9 cellular contexts compared by ENCODE assay signal in genomic region chr1:145891143-145891542, GRCh38. TPM values are rescaled to one million over a fixed set of nuclear protein-coding genes. Genes with fewer than 3 reads are reported as not detected.
DNase-seq lines count a peak whose midpoint lies in the region; ATAC-seq, FAIRE-seq and TF ChIP-seq lines count a peak whose summit lies in the region.
"Had no signal": no experiment of that assay in that cellular context is flagged by ENCODE, and none has a peak within 500 bp of the region (broad histone marks: within the 10 kb centered on the region; RNA-seq: fewer than 3 reads in every experiment).

No MANE protein-coding gene starts in this region.

- peaks cover 42% of the 10 kb centered on the region for H3K4me1 ChIP-seq in A549
- H3K4me1 ChIP-seq in H1 (replicated peaks in 1 of 4; ENCODE audit: control insufficient read depth in 3 of 4, insufficient read depth in 4 of 4, low read length in 3 of 4): peaks cover 0 to 6% (median 4%) of the 10 kb centered on the region in 4 experiments; a peak in 4 of 7 replicates
- H3K4me1 ChIP-seq in neuronal stem cell (ENCODE audit: control insufficient read depth in 2 of 2, insufficient read depth in 1 of 2, low read depth in 1 of 2, low read length in 2 of 2): peaks cover 5 to 8% of the 10 kb centered on the region in 2 donors

- H3K4me3 ChIP-seq in A549 (no peak overlapping the region), H1 (ENCODE audit: extremely low read depth in 1 of 4, insufficient read depth in 2 of 4, low read depth in 3 of 4, low read length in 4 of 4) (no peak overlapping the region), neuronal stem cell (ENCODE audit: low read length in 2 of 2) (no peak overlapping the region)

- CTCF ChIA-PET in A549 (lab: Yijun Ruan, JAX) (interaction anchor here (0.6 to 11.2 kb wide), 38 partner anchors 10 to 148 kb away, joined by 3 to 429 read pairs (median 9); partner anchors contain the start of genes ANKRD34A, HJV, ITGA10 and LIX1L), H1 (lab: Charles Lee; ENCODE audit: partially characterized antibody) (interaction anchor here (0.7 to 8.7 kb wide), 36 partner anchors 8 to 145 kb away, joined by 3 to 146 read pairs (median 8); partner anchors contain the start of genes ANKRD34A, ITGA10, LIX1L and NUDT17)

- H3K4me2 ChIP-seq in A549: peak overlapping the region; percentile 76
- H3K4me2 ChIP-seq in H1 (ENCODE audit: insufficient read depth in 1 of 2, low read depth in 2 of 2, low read length in 2 of 2): no peak overlapping the region
- H3K4me2 ChIP-seq in neuronal stem cell (ENCODE audit: insufficient read depth, low read length, poor library complexity, severe bottlenecking): no peak overlapping the region

- TF ChIP-seq CTCF in A549 (IDR thresholded peaks at IDR 0.05) (no peak), H1 (IDR thresholded peaks at IDR 0.05; ENCODE audit: control extremely low read depth in 1 of 3, insufficient read depth in 1 of 3, low read depth in 1 of 3, low read length in 3 of 3) (no peak)

- no peak overlapping the region for H2AK5ac ChIP-seq in H1 (ENCODE audit: low read depth, low read length)
- no peak overlapping the region for H2AK5ac ChIP-seq in neuronal stem cell (ENCODE audit: low read depth, low read length)

- no peak overlapping the region for H4K5ac ChIP-seq in H1 (ENCODE audit: insufficient read length, low read depth, low read length)

- no peak overlapping the region for H3K4ac ChIP-seq in H1 (replicated peaks; ENCODE audit: insufficient read length, low read depth, low read length)
- no peak overlapping the region for H3K4ac ChIP-seq in neuronal stem cell (ENCODE audit: low read length)

- H3K23ac ChIP-seq in H1 (ENCODE audit: insufficient read length) (no peak overlapping the region), neuronal stem cell (ENCODE audit: low read depth, low read length, poor library complexity) (no peak overlapping the region)

- H4K8ac ChIP-seq in H1 (ENCODE audit: extremely low read depth, insufficient read depth, low read length): no peak overlapping the region
- H4K8ac ChIP-seq in neuronal stem cell (ENCODE audit: low read depth, low read length): no peak overlapping the region

- H3K79me1 ChIP-seq in H1 (ENCODE audit: low read depth, low read length): no peaks in the 10 kb centered on the region
- no peaks in the 10 kb centered on the region for H3K79me1 ChIP-seq in neuronal stem cell (ENCODE audit: low read depth, low read length)

- H4K91ac ChIP-seq in H1 (replicated peaks; ENCODE audit: insufficient read length, low read length) (no peak overlapping the region), neuronal stem cell (ENCODE audit: low read depth, low read length, poor library complexity) (no peak overlapping the region)

- H3K23me2 ChIP-seq in H1 (ENCODE audit: low read depth, low read length): 0 out of 2 replicates have a peak, but pooled peaks cover 2% of the 10 kb centered on the region

- H2BK120ac ChIP-seq in H1 (replicated peaks; ENCODE audit: low read depth, low read length): no peak overlapping the region
- H2BK120ac ChIP-seq in neuronal stem cell (ENCODE audit: low read depth, low read length): no peak overlapping the region

- no peak overlapping the region for H2AFZ ChIP-seq in H1 (ENCODE audit: low read length)
- peak overlapping the region; percentile 87 for H2AFZ ChIP-seq in neuronal stem cell (ENCODE audit: low read length)

- WGBS in A549 (ENCODE audit: missing lambda C conversion rate): 10% methylated on average over 1 of the region's 1 CpG
- 73% methylated on average over 1 of the region's 1 CpG; no CpG with 5 or more reads in 1 of the 2 experiments for WGBS in H1 (ENCODE audit: extremely low coverage in 1 of 2, insufficient coverage in 1 of 2, insufficient read length in 1 of 2, insufficient replicate concordance in 2 of 2, low coverage in 1 of 2, low lambda C conversion rate in 2 of 2, missing lambda C conversion rate in 1 of 2), 2 experiments
- WGBS in neuronal stem cell (ENCODE audit: extremely low coverage in 2 of 2, insufficient read length in 2 of 2, insufficient replicate concordance in 1 of 2), 2 donors: no CpG with 5 or more reads among the region's 1 CpG

- POLR2A ChIA-PET in A549 (lab: Yijun Ruan, JAX): interaction anchor here (1.0 to 2.7 kb wide), 7 partner anchors 27 to 73 kb away, joined by 4 to 28 read pairs (median 8); partner anchors contain the start of genes ANKRD34A, NUDT17, PEX11B and PIAS3
- POLR2A ChIA-PET in H1 (lab: Charles Lee; ENCODE audit: partially characterized antibody): interaction anchor here (1.0 to 2.1 kb wide), 4 partner anchors 10 to 161 kb away, joined by 3 to 8 read pairs (median 4); partner anchors contain the start of gene NUDT17

- no peaks in the 10 kb centered on the region for H3K79me2 ChIP-seq in H1 (ENCODE audit: control insufficient read depth in 1 of 2, insufficient read depth in 2 of 2, low read length in 2 of 2)

- H2BK20ac ChIP-seq in H1 (ENCODE audit: low read length): no peak overlapping the region

- H3K56ac ChIP-seq in H1 (replicated peaks; ENCODE audit: insufficient read length, low read depth, low read length): no peak overlapping the region

- H3K27ac ChIP-seq in A549: peak overlapping the region; percentile 88 to 91
- no peak overlapping the region for H3K27ac ChIP-seq in H1 (ENCODE audit: low read depth, low read length)
- no peak overlapping the region for H3K27ac ChIP-seq in neuronal stem cell (replicated peaks; ENCODE audit: low read length)

- no peaks in the 10 kb centered on the region for H3K36me3 ChIP-seq in H1 (ENCODE audit: control insufficient read depth in 2 of 4, insufficient read depth in 4 of 4, low read length in 3 of 4)
- H3K36me3 ChIP-seq in neuronal stem cell (replicated peaks in 1 of 2; ENCODE audit: control insufficient read depth in 2 of 2, insufficient read depth in 2 of 2, low read length in 2 of 2): no peaks in the 10 kb centered on the region
- H3K36me3 ChIP-seq: BE2C had no signal

- no peaks in the 10 kb centered on the region for H3K27me3 ChIP-seq in H1 (replicated peaks in 1 of 4; ENCODE audit: control insufficient read depth in 3 of 4, extremely low read depth in 1 of 4, insufficient read depth in 3 of 4, low read length in 3 of 4)
- H3K27me3 ChIP-seq in neuronal stem cell (ENCODE audit: control insufficient read depth in 3 of 3, insufficient read depth in 3 of 3, low read depth in 1 of 3, low read length in 3 of 3): peaks cover 0 to 17% (median 3%) of the 10 kb centered on the region in 3 experiments
- H3K27me3 ChIP-seq: BE2C had no signal

- no peak for FAIRE-seq in A549 (lab: Jason Lieb, UNC)
- FAIRE-seq in H1 (lab: Jason Lieb, UNC): no peak

- 0 out of 2 replicates have a peak overlapping the region, but pooled peaks have one; percentile 81 for H2BK15ac ChIP-seq in H1 (ENCODE audit: low read length)
- H2BK15ac ChIP-seq in neuronal stem cell (ENCODE audit: low read length): no peak overlapping the region

- H4K20me1 ChIP-seq in H1 (replicated peaks in 1 of 2; ENCODE audit: control insufficient read depth in 1 of 2, insufficient read depth in 2 of 2, low read length in 2 of 2): no peaks in the 10 kb centered on the region

- TF ChIP-seq RAD21 in A549 (conservative IDR thresholded peaks at IDR 0.05 in 1 of 2, IDR thresholded peaks at IDR 0.05 in 1 of 2): no peak
- no peak for TF ChIP-seq RAD21 in H1 (IDR thresholded peaks at IDR 0.05 in 1 of 2, conservative IDR thresholded peaks at IDR 0.05 in 1 of 2; ENCODE audit: low read depth in 2 of 2, low read length in 2 of 2)

- DNase-seq in A549 (ENCODE audit: low read depth in 1 of 2, low spot score in 1 of 2) (no peak), NCI-H2196 treated with DMSO at 0.1 percent for 48 hours (lab: John Stamatoyannopoulos, UW; ENCODE audit: unreplicated experiment) (peak; percentile 35), H1 (ENCODE audit: low read depth in 1 of 2, low spot score in 2 of 2) (no peak), neuronal stem cell (ENCODE audit: low spot score) (no peak), NCI-H226 (no peak), cerebellar cortex (ENCODE audit: low spot score) (no peak)

- TF ChIP-seq POLR2A in A549 (IDR thresholded peaks at IDR 0.05; ENCODE audit: low read length) (no peak), H1 (IDR thresholded peaks at IDR 0.05; ENCODE audit: control extremely low read depth in 1 of 2, low read depth in 2 of 2, low read length in 2 of 2) (no peak)

- no peak overlapping the region for H3K14ac ChIP-seq in H1 (ENCODE audit: insufficient read length)
- H3K14ac ChIP-seq in neuronal stem cell (ENCODE audit: low read length): no peak overlapping the region

- H2BK5ac ChIP-seq in H1 (ENCODE audit: low read depth, low read length) (no peak overlapping the region), neuronal stem cell (ENCODE audit: low read length) (no peak overlapping the region)

- no peaks in the 10 kb centered on the region for H3K9me3 ChIP-seq in A549
- no peaks in the 10 kb centered on the region for H3K9me3 ChIP-seq in H1 (ENCODE audit: insufficient read depth in 2 of 2, low read depth in 1 of 2, low read length in 1 of 2)
- H3K9me3 ChIP-seq in neuronal stem cell (replicated peaks in 1 of 2; ENCODE audit: control insufficient read depth in 2 of 2, insufficient read depth in 1 of 2, low read depth in 1 of 2, low read length in 2 of 2): no peaks in the 10 kb centered on the region
- H3K9me3 ChIP-seq: BE2C had no signal

- H2BK12ac ChIP-seq in H1 (ENCODE audit: low read depth, low read length) (no peak overlapping the region), neuronal stem cell (ENCODE audit: low read length) (no peak overlapping the region)

- TF ChIP-seq EP300 in A549 (IDR thresholded peaks at IDR 0.05) (no peak), H1 (IDR thresholded peaks at IDR 0.05; ENCODE audit: borderline replicate concordance in 1 of 2, low read depth in 2 of 2, low read length in 2 of 2) (no peak)

- ATAC-seq in A549 (no peak), GM18870 (IDR thresholded peaks at IDR 0.05; ENCODE audit: unreplicated experiment) (no peak), GM19397 (IDR thresholded peaks at IDR 0.05; ENCODE audit: unreplicated experiment) (no peak)

- H3K9ac ChIP-seq in H1 (replicated peaks in 1 of 4; ENCODE audit: extremely low read depth in 1 of 4, low read depth in 3 of 4, low read length in 3 of 4): no peak overlapping the region
- H3K9ac ChIP-seq in neuronal stem cell (ENCODE audit: low read depth, low read length, poor library complexity): no peak overlapping the region

- H3K18ac ChIP-seq in H1 (ENCODE audit: extremely low read depth, low read length) (no peak overlapping the region), neuronal stem cell (ENCODE audit: low read length) (no peak overlapping the region)

RNA-seq across cellular contexts. Expression of gene ANKRD35, which starts 5.5 kb away (rescaled TPM):
- polyA plus RNA-seq in A549 (2011; rRNA removed) (not detected in 2 replicates), A549 (2017; fragmentation: RNase III; extraction: RNeasy Plus Mini Kit Qiagen cat#74134 plus additional on column Dnase treatment) (not detected in 3 replicates), H1 (2011; rRNA removed) (1.4 and 1.6 TPM in 2 replicates)
- polyA plus RNA-seq in A549 (2012; cell fraction: cytosol; rRNA removed): not detected in 2 replicates
- polyA plus RNA-seq in A549 (2012; cell fraction: nucleus; rRNA removed): not detected in 2 replicates
- not detected in 2 replicates for polyA minus RNA-seq in A549 (2011; rRNA and poly(A)+ RNA removed)
- 2.2 and 3.0 TPM in 2 replicates for total RNA-seq in H1 (2021; fragmentation: NEBNext Ultra II Directional; extraction: Animal tissue kit (Norgen Biotek cat#: 25700))
- polyA plus RNA-seq in H1 (2011; cell fraction: cytosol; rRNA removed): 2.3 TPM
- 1.1 TPM for polyA plus RNA-seq in H1 (2011; cell fraction: nucleus; rRNA removed)
- 2.7 to 4.6 TPM (median 3.3 TPM) in 4 replicates for polyA plus RNA-seq in H1 (2012, experiment 1 of 2)
- 1.1 TPM for polyA plus RNA-seq in H1 (2012, experiment 2 of 2)
- 1.5 TPM for polyA plus RNA-seq in H1 (2013, experiment 1 of 2)
- polyA plus RNA-seq in H1 (2013, experiment 2 of 2): 1.2 TPM
- polyA minus RNA-seq in H1 (2011; rRNA and poly(A)+ RNA removed): 0.28 and 0.54 TPM in 2 replicates
- 1.5 TPM for polyA minus RNA-seq in H1 (2011; cell fraction: cytosol; rRNA and poly(A)+ RNA removed)
- polyA minus RNA-seq in H1 (2011; cell fraction: nucleus; rRNA and poly(A)+ RNA removed): 0.90 TPM
- polyA plus RNA-seq in neuronal stem cell (2013, experiment 1 of 2): 2.1 TPM
- 2.2 TPM for polyA plus RNA-seq in neuronal stem cell (2013, experiment 2 of 2)

RNA-seq across cellular contexts. Expression of gene ITGA10, which starts 18.7 kb away (rescaled TPM):
- polyA plus RNA-seq in A549 (2011; rRNA removed) (0.68 and 1.1 TPM in 2 replicates), A549 (2017; fragmentation: RNase III; extraction: RNeasy Plus Mini Kit Qiagen cat#74134 plus additional on column Dnase treatment) (0.62 to 1.2 TPM (median 1.1 TPM) in 3 replicates), H1 (2011; rRNA removed) (0.09 and 0.11 TPM in 2 replicates)
- polyA plus RNA-seq in A549 (2012; cell fraction: cytosol; rRNA removed): 0.17 and 0.19 TPM in 2 replicates
- 0.80 and 1.0 TPM in 2 replicates for polyA plus RNA-seq in A549 (2012; cell fraction: nucleus; rRNA removed)
- 0.58 and 1.1 TPM in 2 replicates for polyA minus RNA-seq in A549 (2011; rRNA and poly(A)+ RNA removed)
- 0.45 and 0.48 TPM in 2 replicates for total RNA-seq in H1 (2021; fragmentation: NEBNext Ultra II Directional; extraction: Animal tissue kit (Norgen Biotek cat#: 25700))
- 0.10 TPM for polyA plus RNA-seq in H1 (2011; cell fraction: cytosol; rRNA removed)
- 0.19 TPM for polyA plus RNA-seq in H1 (2011; cell fraction: nucleus; rRNA removed)
- polyA plus RNA-seq in H1 (2012, experiment 1 of 2): 0.10 to 0.16 TPM (median 0.11 TPM) in 3 of 4 replicates, not detected in the other
- 0.12 TPM for polyA plus RNA-seq in H1 (2012, experiment 2 of 2)
- 0.06 TPM for polyA plus RNA-seq in H1 (2013, experiment 1 of 2)
- polyA plus RNA-seq in H1 (2013, experiment 2 of 2): 0.11 TPM
- 0.06 and 0.32 TPM in 2 replicates for polyA minus RNA-seq in H1 (2011; rRNA and poly(A)+ RNA removed)
- polyA minus RNA-seq in H1 (2011; cell fraction: cytosol; rRNA and poly(A)+ RNA removed): not detected
- polyA minus RNA-seq in H1 (2011; cell fraction: nucleus; rRNA and poly(A)+ RNA removed): 0.40 TPM
- 0.01 TPM for polyA plus RNA-seq in neuronal stem cell (2013, experiment 1 of 2)
- polyA plus RNA-seq in neuronal stem cell (2013, experiment 2 of 2): 0.04 TPM

RNA-seq across cellular contexts. Expression of gene PEX11B, which starts 27.4 kb away (rescaled TPM):
- polyA plus RNA-seq in A549 (2011; rRNA removed) (35.5 and 40.6 TPM in 2 replicates), A549 (2017; fragmentation: RNase III; extraction: RNeasy Plus Mini Kit Qiagen cat#74134 plus additional on column Dnase treatment) (13.9 to 15.2 TPM (median 14.2 TPM) in 3 replicates), H1 (2011; rRNA removed) (11.0 and 15.1 TPM in 2 replicates)
- 12.4 and 13.7 TPM in 2 replicates for polyA plus RNA-seq in A549 (2012; cell fraction: cytosol; rRNA removed)
- 8.0 and 11.3 TPM in 2 replicates for polyA plus RNA-seq in A549 (2012; cell fraction: nucleus; rRNA removed)
- polyA minus RNA-seq in A549 (2011; rRNA and poly(A)+ RNA removed): 15.0 and 15.8 TPM in 2 replicates
- total RNA-seq in H1 (2021; fragmentation: NEBNext Ultra II Directional; extraction: Animal tissue kit (Norgen Biotek cat#: 25700)): 8.1 and 9.1 TPM in 2 replicates
- polyA plus RNA-seq in H1 (2011; cell fraction: cytosol; rRNA removed): 16.1 TPM
- 8.0 TPM for polyA plus RNA-seq in H1 (2011; cell fraction: nucleus; rRNA removed)
- polyA plus RNA-seq in H1 (2012, experiment 1 of 2): 8.3 to 11.9 TPM (median 10.0 TPM) in 4 replicates
- 7.0 TPM for polyA plus RNA-seq in H1 (2012, experiment 2 of 2)
- 9.0 TPM for polyA plus RNA-seq in H1 (2013, experiment 1 of 2)
- polyA plus RNA-seq in H1 (2013, experiment 2 of 2): 9.2 TPM
- 9.0 and 12.4 TPM in 2 replicates for polyA minus RNA-seq in H1 (2011; rRNA and poly(A)+ RNA removed)
- polyA minus RNA-seq in H1 (2011; cell fraction: cytosol; rRNA and poly(A)+ RNA removed): 15.9 TPM
- 2.7 TPM for polyA minus RNA-seq in H1 (2011; cell fraction: nucleus; rRNA and poly(A)+ RNA removed)
- polyA plus RNA-seq in neuronal stem cell (2013, experiment 1 of 2): 13.5 TPM
- 12.5 TPM for polyA plus RNA-seq in neuronal stem cell (2013, experiment 2 of 2)

RNA-seq across cellular contexts. Expression of gene PIAS3, which starts 32.3 kb away (rescaled TPM):
- polyA plus RNA-seq in A549 (2011; rRNA removed): 15.5 and 25.4 TPM in 2 replicates
- 11.2 and 14.0 TPM in 2 replicates for polyA plus RNA-seq in A549 (2012; cell fraction: cytosol; rRNA removed)
- 29.4 and 40.2 TPM in 2 replicates for polyA plus RNA-seq in A549 (2012; cell fraction: nucleus; rRNA removed)
- 18.6 to 23.2 TPM (median 22.7 TPM) in 3 replicates for polyA plus RNA-seq in A549 (2017; fragmentation: RNase III; extraction: RNeasy Plus Mini Kit Qiagen cat#74134 plus additional on column Dnase treatment)
- 19.2 and 20.9 TPM in 2 replicates for polyA minus RNA-seq in A549 (2011; rRNA and poly(A)+ RNA removed)
- 36.7 and 40.7 TPM in 2 replicates for total RNA-seq in H1 (2021; fragmentation: NEBNext Ultra II Directional; extraction: Animal tissue kit (Norgen Biotek cat#: 25700))
- polyA plus RNA-seq in H1 (2011; rRNA removed): 49.9 and 73.8 TPM in 2 replicates
- polyA plus RNA-seq in H1 (2011; cell fraction: cytosol; rRNA removed): 28.8 TPM
- polyA plus RNA-seq in H1 (2011; cell fraction: nucleus; rRNA removed): 99.2 TPM
- polyA plus RNA-seq in H1 (2012, experiment 1 of 2): 40.5 to 52.2 TPM (median 46.3 TPM) in 4 replicates
- polyA plus RNA-seq in H1 (2012, experiment 2 of 2): 44.2 TPM
- polyA plus RNA-seq in H1 (2013, experiment 1 of 2): 40.9 TPM
- 39.1 TPM for polyA plus RNA-seq in H1 (2013, experiment 2 of 2)
- polyA minus RNA-seq in H1 (2011; rRNA and poly(A)+ RNA removed): 20.0 and 23.6 TPM in 2 replicates
- polyA minus RNA-seq in H1 (2011; cell fraction: cytosol; rRNA and poly(A)+ RNA removed): 24.3 TPM
- 34.7 TPM for polyA minus RNA-seq in H1 (2011; cell fraction: nucleus; rRNA and poly(A)+ RNA removed)
- polyA plus RNA-seq in neuronal stem cell (2013, experiment 1 of 2): 56.5 TPM
- 54.9 TPM for polyA plus RNA-seq in neuronal stem cell (2013, experiment 2 of 2)

RNA-seq across cellular contexts. Expression of gene RBM8A, which starts 36.1 kb away (rescaled TPM):
- 152 and 281 TPM in 2 replicates for polyA plus RNA-seq in A549 (2011; rRNA removed)
- 135 and 262 TPM in 2 replicates for polyA plus RNA-seq in A549 (2012; cell fraction: cytosol; rRNA removed)
- 59.1 and 116 TPM in 2 replicates for polyA plus RNA-seq in A549 (2012; cell fraction: nucleus; rRNA removed)
- polyA plus RNA-seq in A549 (2017; fragmentation: RNase III; extraction: RNeasy Plus Mini Kit Qiagen cat#74134 plus additional on column Dnase treatment): 240 to 278 TPM (median 245 TPM) in 3 replicates
- polyA minus RNA-seq in A549 (2011; rRNA and poly(A)+ RNA removed): 53.0 and 54.2 TPM in 2 replicates
- total RNA-seq in H1 (2021; fragmentation: NEBNext Ultra II Directional; extraction: Animal tissue kit (Norgen Biotek cat#: 25700)): 216 and 222 TPM in 2 replicates
- polyA plus RNA-seq in H1 (2011; rRNA removed): 119 and 125 TPM in 2 replicates
- polyA plus RNA-seq in H1 (2011; cell fraction: cytosol; rRNA removed): 276 TPM
- polyA plus RNA-seq in H1 (2011; cell fraction: nucleus; rRNA removed): 32.3 TPM
- polyA plus RNA-seq in H1 (2012, experiment 1 of 2): 255 to 301 TPM (median 263 TPM) in 4 replicates
- 80.5 TPM for polyA plus RNA-seq in H1 (2012, experiment 2 of 2)
- polyA plus RNA-seq in H1 (2013, experiment 1 of 2): 166 TPM
- polyA plus RNA-seq in H1 (2013, experiment 2 of 2): 182 TPM
- polyA minus RNA-seq in H1 (2011; rRNA and poly(A)+ RNA removed): 35.1 and 39.6 TPM in 2 replicates
- polyA minus RNA-seq in H1 (2011; cell fraction: cytosol; rRNA and poly(A)+ RNA removed): 52.5 TPM
- 34.9 TPM for polyA minus RNA-seq in H1 (2011; cell fraction: nucleus; rRNA and poly(A)+ RNA removed)
- polyA plus RNA-seq in neuronal stem cell (2013, experiment 1 of 2): 178 TPM
- polyA plus RNA-seq in neuronal stem cell (2013, experiment 2 of 2): 188 TPM

Comparison
In these comparisons a context has a peak if more than half of its experiments do, and no peak if none do; other contexts are left out.
1. H3K27ac ChIP-seq: peak in A549 (2 of 2); none in H1 (single experiment) and neuronal stem cell (single experiment).